In the genomic region with DNA sequence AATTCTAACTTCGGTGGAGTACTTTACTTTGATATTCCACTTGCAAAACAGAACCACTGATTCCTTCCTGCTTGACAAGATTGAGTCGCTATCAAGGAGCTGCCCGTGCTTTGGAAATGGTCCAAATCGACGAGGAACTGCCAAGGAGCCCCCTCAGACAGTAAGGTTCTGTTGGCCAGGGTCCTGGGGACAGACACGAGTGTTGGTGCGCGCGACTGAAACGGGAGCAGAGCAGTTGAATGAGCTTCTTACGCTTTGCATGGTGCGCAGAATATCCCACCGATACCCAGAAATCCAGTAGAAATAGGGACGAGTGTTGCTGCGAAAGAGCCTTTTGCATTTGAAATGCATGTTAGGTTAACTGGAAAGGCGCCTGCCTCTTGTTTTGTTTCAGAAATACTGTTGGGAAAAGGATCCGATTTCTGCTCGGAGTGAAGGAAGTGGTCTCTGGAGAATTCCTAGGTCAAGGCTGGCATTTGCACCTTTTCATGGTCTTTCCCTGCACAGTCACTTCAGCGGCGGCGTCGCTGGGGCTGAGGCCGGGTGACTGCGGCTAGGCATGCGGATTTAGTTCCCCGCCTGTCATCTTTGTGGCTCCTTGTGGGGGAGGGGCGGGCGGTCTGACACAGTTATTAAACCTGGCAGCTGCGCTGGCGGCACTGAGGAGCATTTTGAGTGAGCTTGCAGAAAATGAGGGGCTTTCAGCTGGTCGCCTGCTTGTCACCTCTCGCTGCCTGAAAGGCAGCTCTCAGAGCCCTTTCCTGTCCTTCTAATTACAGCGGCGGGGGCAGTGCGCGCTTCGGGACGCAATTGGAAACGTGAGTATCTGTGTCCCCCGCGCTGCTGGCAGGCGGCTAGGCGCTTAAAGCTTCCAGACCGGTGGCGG, we compare ENCODE assay signal across 8 cellular contexts. TPM values are rescaled to one million over a fixed set of nuclear protein-coding genes. Genes with fewer than 3 reads are reported as not detected.
DNase-seq lines count a peak whose midpoint lies in the region; ATAC-seq and FAIRE-seq lines count a peak whose summit lies in the region.

No MANE protein-coding gene starts in this region.

- peak; percentile 73 for DNase-seq in COR-L47 (lab: John Stamatoyannopoulos, UW)
- no peak for DNase-seq in MG63
- DNase-seq in T follicular helper cell (ENCODE audit: low read depth), result peak; percentile 45
- peak in 47 of 56 donors; percentile 24 to 84 (median 64) for DNase-seq in amygdala (lab: John Stamatoyannopoulos, UW)
- DNase-seq in hippocampal formation (lab: John Stamatoyannopoulos, UW), result peak; percentile 68 to 76
- no peak for DNase-seq in skeletal muscle cell (ENCODE audit: low read depth)
- no peak for DNase-seq in GM19239 (ENCODE audit: insufficient read length, low spot score)

- no peaks in the 10 kb centered on the region for H3K36me3 ChIP-seq in MG63

- FAIRE-seq in GM19239 (lab: Jason Lieb, UNC), result no peak

- H3K9me3 ChIP-seq in MG63, result no peaks in the 10 kb centered on the region

- no peaks in the 10 kb centered on the region for H3K27me3 ChIP-seq in MG63

- H3K4me3 ChIP-seq in MG63 (peak overlapping the region; percentile 42), skeletal muscle cell (ENCODE audit: low read depth, low read length) (peak overlapping the region; percentile 62)

- ATAC-seq in GM21723 (IDR thresholded peaks at IDR 0.05; ENCODE audit: unreplicated experiment), result peak; percentile 25

RNA-seq across cellular contexts. Expression of a gene that starts 51.5 kb away (rescaled TPM):
- total RNA-seq in MG63 (2014; rRNA removed; shearing (Covaris generic); ENCODE audit: low replicate concordance), result 7.0 and 10.5 TPM in 2 replicates

Comparison
In these comparisons a context has a peak if more than half of its experiments do, and no peak if none do; other contexts are left out.
1. DNase-seq: peak in COR-L47 (single experiment), T follicular helper cell (single experiment), amygdala (47 of 56) and hippocampal formation (2 of 2); none in MG63 (single experiment), skeletal muscle cell (single experiment) and GM19239 (single experiment).